ENCODE assay signal across 1 cellular context in genomic region chr14:70955543-70956480, GRCh38.
TF ChIP-seq lines count a peak whose summit lies in the region.

No MANE protein-coding gene starts in this region.

TF ChIP-seq in GM23338, 12 proteins besides CTCF, POLR2A, EP300 and RAD21 (continued from another document):
- TF ChIP-seq ZNF462 (CRISPR knock-in tag; IDR thresholded peaks at IDR 0.05) (no peak), JUNB (IDR thresholded peaks at IDR 0.05; ENCODE audit: unreplicated experiment) (no peak), ZNF331 (CRISPR knock-in tag; IDR thresholded peaks at IDR 0.05; ENCODE audit: low read depth) (no peak), ZNF114 (CRISPR knock-in tag; IDR thresholded peaks at IDR 0.05) (no peak), NANOG (IDR thresholded peaks at IDR 0.05; ENCODE audit: borderline replicate concordance) (no peak), CREB1 (CRISPR knock-in tag; IDR thresholded peaks at IDR 0.05; ENCODE audit: low read depth) (no peak)
